Comparison of ENCODE assay signal across 20 cellular contexts in genomic region chr14:70748422-70748821, GRCh38.
DNase-seq lines count a peak whose midpoint lies in the region; ATAC-seq and TF ChIP-seq lines count a peak whose summit lies in the region.
"Had no signal": no experiment of that assay in that cellular context is flagged by ENCODE, and none has a peak within 500 bp of the region (broad histone marks: within the 10 kb centered on the region; RNA-seq: fewer than 3 reads in every experiment).

No MANE protein-coding gene starts in this region.

- H3K27me3 ChIP-seq in RWPE2 (ENCODE audit: insufficient read depth, poor library complexity, severe bottlenecking) (no peaks in the 10 kb centered on the region), sigmoid colon (no peaks in the 10 kb centered on the region), stomach (no peaks in the 10 kb centered on the region)
- H3K27me3 ChIP-seq in CD8-positive, alpha-beta T cell (ENCODE audit: insufficient read depth, low read length) = no peaks in the 10 kb centered on the region

- no peak for ATAC-seq in RWPE2 (ENCODE audit: low read depth)
- ATAC-seq in CD8-positive, alpha-beta T cell = no peak

- no peak for TF ChIP-seq EP300 in sigmoid colon (IDR thresholded peaks at IDR 0.05)
- no peak for TF ChIP-seq EP300 in stomach (IDR thresholded peaks at IDR 0.05)

- no peak overlapping the region for H3K4me3 Mint-ChIP-seq in CD8-positive, alpha-beta T cell
- H3K4me3 Mint-ChIP-seq: CD4-positive, alpha-beta memory T cell had no signal

- H3K4me1 ChIP-seq in RWPE2 (ENCODE audit: insufficient read depth, poor library complexity, severe bottlenecking) (no peaks in the 10 kb centered on the region), sigmoid colon (no peaks in the 10 kb centered on the region), stomach (peaks cover 8 to 12% (median 10%) of the 10 kb centered on the region in 4 donors)
- H3K4me1 ChIP-seq in CD8-positive, alpha-beta T cell (ENCODE audit: insufficient read depth, low read length) = no peaks in the 10 kb centered on the region

- TF ChIP-seq CTCF in RWPE2 (IDR thresholded peaks at IDR 0.05; ENCODE audit: poor library complexity, severe bottlenecking) = no peak
- TF ChIP-seq CTCF in astrocyte of the spinal cord (IDR thresholded peaks at IDR 0.05; ENCODE audit: low read depth, low read length) = no peak
- TF ChIP-seq CTCF in sigmoid colon (IDR thresholded peaks at IDR 0.05) = no peak
- TF ChIP-seq CTCF in CD8-positive, alpha-beta T cell (IDR thresholded peaks at IDR 0.05) = no peak
- TF ChIP-seq CTCF in stomach (IDR thresholded peaks at IDR 0.05) = no peak

- 84 to 87% methylated on average over 3 of the region's 3 CpGs for WGBS in sigmoid colon, 2 donors
- WGBS in stomach, 5 donors = 29 to 66% (median 44%) methylated on average over 3 of the region's 3 CpGs

- H3K36me3 ChIP-seq in RWPE2 (ENCODE audit: low read depth) = peaks cover 98% of the 10 kb centered on the region
- H3K36me3 ChIP-seq in sigmoid colon = no peaks in the 10 kb centered on the region
- peaks cover 8% of the 10 kb centered on the region for H3K36me3 ChIP-seq in CD8-positive, alpha-beta T cell (ENCODE audit: insufficient read depth, low read length)
- H3K36me3 ChIP-seq in stomach = peaks cover 0 to 13% (median 5%) of the 10 kb centered on the region in 4 donors

- no peaks in the 10 kb centered on the region for H3K9me3 ChIP-seq in RWPE2 (ENCODE audit: severe bottlenecking)
- no peaks in the 10 kb centered on the region for H3K9me3 ChIP-seq in sigmoid colon
- H3K9me3 ChIP-seq in CD8-positive, alpha-beta T cell (ENCODE audit: low read length) = no peaks in the 10 kb centered on the region
- H3K9me3 ChIP-seq in stomach = no peaks in the 10 kb centered on the region
- H3K9me3 ChIP-seq: Caco-2 had no signal

- H3K36me3 Mint-ChIP-seq in CD8-positive, alpha-beta T cell = peaks cover 67% of the 10 kb centered on the region

- intact Hi-C loops in sigmoid colon (cut with DNase I) (no loop called here), stomach (cut with DNase I; ENCODE audit: low total_unique reads) (no loop called here)
- intact Hi-C loops in CD8-positive, alpha-beta T cell (cut with DNase I, micrococcal nuclease) = no loop called here

- H3K4me3 ChIP-seq in RWPE2 (ENCODE audit: severe bottlenecking) (no peak overlapping the region), astrocyte of the spinal cord (ENCODE audit: low read depth, low read length) (no peak overlapping the region), sigmoid colon (no peak overlapping the region), stomach (no peak overlapping the region)
- no peak overlapping the region for H3K4me3 ChIP-seq in CD8-positive, alpha-beta T cell (ENCODE audit: low read depth, low read length)
- H3K4me3 ChIP-seq: SK-N-MC had no signal

- no peak for TF ChIP-seq POLR2A in sigmoid colon (IDR thresholded peaks at IDR 0.05)
- TF ChIP-seq POLR2A in stomach (IDR thresholded peaks at IDR 0.05) = no peak

- H3K9me3 Mint-ChIP-seq in CD8-positive, alpha-beta T cell = no peaks in the 10 kb centered on the region
- H3K9me3 Mint-ChIP-seq: CD4-positive, alpha-beta memory T cell had no signal

- no peaks in the 10 kb centered on the region for H3K4me1 Mint-ChIP-seq in CD8-positive, alpha-beta T cell (ENCODE audit: low read depth)
- H3K4me1 Mint-ChIP-seq: CD4-positive, alpha-beta memory T cell had no signal

- H3K27ac ChIP-seq in RWPE2 (ENCODE audit: poor library complexity, severe bottlenecking) = peak overlapping the region; percentile 3
- H3K27ac ChIP-seq in sigmoid colon = no peak overlapping the region
- no peak overlapping the region for H3K27ac ChIP-seq in CD8-positive, alpha-beta T cell (ENCODE audit: low read depth, low read length)
- H3K27ac ChIP-seq in stomach = no peak overlapping the region
- H3K27ac ChIP-seq: SK-N-MC had no signal

- CTCF ChIA-PET in CD8-positive, alpha-beta T cell (lab: Charles Lee) = interaction anchor here (1.0 kb wide), 1 partner anchor 23 kb away, joined by 3 read pairs; no protein-coding TSS in a partner anchor

- DNase-seq in RWPE2 (ENCODE audit: low spot score) = no peak
- DNase-seq in astrocyte of the spinal cord (ENCODE audit: low read depth, low spot score) = peak; percentile 27
- peak; percentile 24 for DNase-seq in iris pigment epithelial cell (ENCODE audit: low read depth)
- DNase-seq in sigmoid colon = no peak
- DNase-seq in CD8-positive, alpha-beta T cell = no peak
- DNase-seq in stomach = no peak
- no peak for DNase-seq in germinal center (ENCODE audit: low spot score)
- DNase-seq: C1 segment of cervical spinal cord; Caco-2; CD4-positive, alpha-beta memory T cell; H7; KBM-7; MM.1S; NCI-H1417; NCI-H1694; NCI-H2029 treated with DMSO at 0.1 percent for 48 hours; NCI-H69; RPMI8226; SHP77 treated with DMSO at 0.1 percent for 48 hours had no signal

- H3K27ac Mint-ChIP-seq in CD8-positive, alpha-beta T cell = no peak overlapping the region
- H3K27ac Mint-ChIP-seq: CD4-positive, alpha-beta memory T cell had no signal

- POLR2A ChIA-PET in CD8-positive, alpha-beta T cell (lab: Charles Lee) = no interaction called here

- no peaks in the 10 kb centered on the region for H3K27me3 Mint-ChIP-seq in CD8-positive, alpha-beta T cell (ENCODE audit: low read depth)
- H3K27me3 Mint-ChIP-seq: CD4-positive, alpha-beta memory T cell had no signal

- in situ Hi-C loops in astrocyte of the spinal cord (cut with HindIII; ENCODE audit: low sequenced_read_pairs) = no loop called here

Comparison
In these comparisons a context has a peak if more than half of its experiments do, and no peak if none do; other contexts are left out.
1. DNase-seq: peak in astrocyte of the spinal cord (single experiment) and iris pigment epithelial cell (single experiment); none in RWPE2 (single experiment), sigmoid colon (single experiment), CD8-positive, alpha-beta T cell (0 of 7), stomach (single experiment) and germinal center (single experiment).